ENCODE assay signal across 9 cellular contexts in the genomic region with DNA sequence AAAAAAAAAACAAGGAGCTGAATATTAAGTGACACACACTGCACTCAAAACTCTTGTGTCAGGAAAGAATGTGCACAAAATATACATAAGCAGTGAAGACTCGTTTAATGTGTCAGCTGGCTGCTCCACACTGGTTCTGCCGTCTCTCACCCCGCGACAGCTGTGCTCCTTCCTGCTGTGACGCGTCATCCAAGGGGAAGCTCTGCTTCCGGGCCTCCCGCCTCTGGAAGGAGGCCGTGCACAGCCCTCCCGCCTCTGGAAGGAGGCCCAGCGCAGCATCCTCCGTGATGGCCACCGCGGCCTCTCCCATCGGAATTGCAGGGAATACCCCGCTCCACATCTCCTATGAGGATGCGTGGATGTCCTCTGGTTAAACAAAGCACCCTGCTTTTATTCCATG.
DNase-seq lines count a peak whose midpoint lies in the region; ATAC-seq and TF ChIP-seq lines count a peak whose summit lies in the region.
"Had no signal": no experiment of that assay in that cellular context is flagged by ENCODE, and none has a peak within 500 bp of the region (broad histone marks: within the 10 kb centered on the region; RNA-seq: fewer than 3 reads in every experiment).

No MANE protein-coding gene starts in this region.

- POLR2A ChIA-PET in HCT116 (lab: Charles Lee): interaction anchor here (0.8 to 1.3 kb wide), 3 partner anchors 16 to 151 kb away, joined by 3 to 4 read pairs (median 3); a partner anchor contains a TSS

- H3F3A ChIP-seq in smooth muscle cell (ENCODE audit: low read depth): peaks cover 5% of the 10 kb centered on the region

- H3K4me3 ChIP-seq in HCT116 (replicated peaks in 1 of 2; ENCODE audit: low read depth in 1 of 2, low read length in 2 of 2): peak overlapping the region in 1 of 2 experiments; percentile 27; a peak in 2 of 4 replicates
- no peak overlapping the region for H3K4me3 ChIP-seq in body of pancreas
- no peak overlapping the region for H3K4me3 ChIP-seq in smooth muscle cell
- H3K4me3 ChIP-seq in vagina: no peak overlapping the region

- no TSS peak for BruUV-seq in HCT116 (replicated peaks; lab: Mats Ljungman, UMichigan)

- H2AFZ ChIP-seq in HCT116 (ENCODE audit: low read depth, low read length, poor library complexity, severe bottlenecking): no peak overlapping the region
- no peak overlapping the region for H2AFZ ChIP-seq in smooth muscle cell (ENCODE audit: low read depth)

- TF ChIP-seq CTCF in HCT116 (IDR thresholded peaks at IDR 0.05 in 2 of 3, conservative IDR thresholded peaks at IDR 0.05 in 1 of 3; ENCODE audit: borderline replicate concordance in 1 of 3, insufficient read depth in 1 of 3, low read depth in 2 of 3, low read length in 2 of 3) (no peak), body of pancreas (IDR thresholded peaks at IDR 0.05) (no peak), smooth muscle cell (IDR thresholded peaks at IDR 0.05; ENCODE audit: borderline replicate concordance, insufficient read depth, poor library complexity, severe bottlenecking) (no peak), vagina (IDR thresholded peaks at IDR 0.05) (no peak)

- peak overlapping the region; percentile 80 for H3K4me2 ChIP-seq in HCT116 (ENCODE audit: low read length)
- peak overlapping the region; percentile 70 for H3K4me2 ChIP-seq in smooth muscle cell

- H3K79me2 ChIP-seq in HCT116 (ENCODE audit: insufficient read depth, low read length) (peaks cover 60% of the 10 kb centered on the region), smooth muscle cell (ENCODE audit: low read depth) (peaks cover 66% of the 10 kb centered on the region)

- RAD21 ChIA-PET in HCT116 (lab: Charles Lee; ENCODE audit: low non-redundant PET in 1 of 2, low total read pairs in 2 of 2, uncharacterized antibody in 2 of 2, unreplicated experiment in 2 of 2): interaction anchor here in 1 of 2 experiments (0.6 kb wide), 1 partner anchor 60 kb away, joined by 5 read pairs; no protein-coding TSS in a partner anchor

- H3K9ac ChIP-seq in HCT116 (ENCODE audit: low read length): peak overlapping the region; percentile 80
- no peak overlapping the region for H3K9ac ChIP-seq in smooth muscle cell (ENCODE audit: low read depth)

- ATAC-seq in HCT116: peak; percentile 44
- no peak for ATAC-seq in body of pancreas
- ATAC-seq in HG03565 (IDR thresholded peaks at IDR 0.05; ENCODE audit: unreplicated experiment): no peak

- H3K9me2 ChIP-seq in HCT116 (ENCODE audit: insufficient read depth): no peaks in the 10 kb centered on the region

- CTCF ChIA-PET in HCT116 (lab: Charles Lee): no interaction called here

- TF ChIP-seq POLR2A in HCT116 (IDR thresholded peaks at IDR 0.05; ENCODE audit: borderline replicate concordance, extremely low read depth, insufficient read depth, insufficient read length) (no peak), body of pancreas (IDR thresholded peaks at IDR 0.05) (no peak), vagina (IDR thresholded peaks at IDR 0.05) (no peak)

- H3K4me1 ChIP-seq in HCT116 (ENCODE audit: control insufficient read depth in 1 of 2, insufficient read depth in 2 of 2, low read length in 2 of 2) (peaks cover 70 to 99% of the 10 kb centered on the region in 2 experiments), body of pancreas (peaks cover 20% of the 10 kb centered on the region), smooth muscle cell (ENCODE audit: low read depth) (peaks cover 13% of the 10 kb centered on the region), vagina (peaks cover 37% of the 10 kb centered on the region)

- H3K27ac ChIP-seq in HCT116 (ENCODE audit: low read depth, low read length) (peak overlapping the region; percentile 95), body of pancreas (no peak overlapping the region), smooth muscle cell (ENCODE audit: low read depth) (peak overlapping the region; percentile 58), vagina (no peak overlapping the region)

- H3K9me3 ChIP-seq in HCT116 (ENCODE audit: control insufficient read depth in 1 of 2, insufficient read depth in 1 of 2, low read depth in 1 of 2, low read length in 2 of 2) (no peaks in the 10 kb centered on the region), body of pancreas (no peaks in the 10 kb centered on the region), smooth muscle cell (replicated peaks; ENCODE audit: low read depth) (no peaks in the 10 kb centered on the region), vagina (no peaks in the 10 kb centered on the region)

- 78 to 79% methylated on average over 14 to 17 of the region's 17 CpGs for WGBS in body of pancreas, 2 donors
- WGBS in smooth muscle cell (ENCODE audit: low lambda C conversion rate): 55% methylated on average over 17 of the region's 17 CpGs

- H4K20me1 ChIP-seq in HCT116 (ENCODE audit: insufficient read depth) (no peaks in the 10 kb centered on the region), smooth muscle cell (ENCODE audit: low read depth) (peaks cover 20% of the 10 kb centered on the region)

- TF ChIP-seq RAD21 in HCT116 (IDR thresholded peaks at IDR 0.05; ENCODE audit: low read depth): no peak

- no peak for DNase-seq in HCT116 (ENCODE audit: low read depth, low spot score)
- DNase-seq in body of pancreas: peak in 3 of 4 donors; percentile 41 to 56 (median 52)
- DNase-seq in islet precursor cell: peak; percentile 50
- no peak for DNase-seq in smooth muscle cell (lab: John Stamatoyannopoulos, UW; ENCODE audit: unreplicated experiment)
- no peak for DNase-seq in vagina (ENCODE audit: extremely low spot score in 2 of 2)
- DNase-seq in germinal center (ENCODE audit: low spot score): no peak
- DNase-seq in NCI-H128 (lab: John Stamatoyannopoulos, UW; ENCODE audit: unreplicated experiment): no peak
- DNase-seq: NCI-H2029 had no signal

- H3K36me3 ChIP-seq in HCT116 (ENCODE audit: control insufficient read depth in 1 of 2, insufficient read depth in 2 of 2, low read length in 2 of 2) (no peaks in the 10 kb centered on the region), body of pancreas (replicated peaks in 1 of 2; ENCODE audit: insufficient read depth in 1 of 2, low read depth in 2 of 2) (no peaks in the 10 kb centered on the region), smooth muscle cell (ENCODE audit: low read depth) (no peaks in the 10 kb centered on the region), vagina (no peaks in the 10 kb centered on the region)

- H3K27me3 ChIP-seq in HCT116 (ENCODE audit: insufficient read depth, low read length) (no peaks in the 10 kb centered on the region), body of pancreas (no peaks in the 10 kb centered on the region), smooth muscle cell (ENCODE audit: low read depth) (no peaks in the 10 kb centered on the region), vagina (no peaks in the 10 kb centered on the region)

- intact Hi-C loops in HCT116 (cut with micrococcal nuclease) (loop anchor here (5.0 kb wide), 1 partner anchor 153 kb away; a partner anchor contains a TSS), body of pancreas (cut with DNase I) (no loop called here), vagina (cut with DNase I) (no loop called here)

TF ChIP-seq in HCT116, 20 proteins besides CTCF, POLR2A, EP300 and RAD21:
- TF ChIP-seq POLR2AphosphoS5 (IDR thresholded peaks at IDR 0.05; ENCODE audit: low read depth, low read length) (peak; percentile 67), ZFX (IDR thresholded peaks at IDR 0.05) (no peak)

Comparison
In these comparisons a context has a peak if more than half of its experiments do, and no peak if none do; other contexts are left out.
1. DNase-seq: peak in body of pancreas (3 of 4) and islet precursor cell (single experiment); none in HCT116 (single experiment), smooth muscle cell (single experiment), vagina (0 of 2), germinal center (single experiment) and NCI-H128 (single experiment).
2. H3K27ac ChIP-seq: peak in HCT116 (single experiment) and smooth muscle cell (single experiment); none in body of pancreas (0 of 4) and vagina (single experiment).